21 cellular contexts compared by ENCODE assay signal in genomic region chr2:83233284-83233683, GRCh38.
DNase-seq lines count a peak whose midpoint lies in the region; ATAC-seq, FAIRE-seq and TF ChIP-seq lines count a peak whose summit lies in the region.
"Had no signal": no experiment of that assay in that cellular context is flagged by ENCODE, and none has a peak within 500 bp of the region (broad histone marks: within the 10 kb centered on the region; RNA-seq: fewer than 3 reads in every experiment).

No MANE protein-coding gene starts in this region.

- TF ChIP-seq CTCF in bronchial epithelial cell (IDR thresholded peaks at IDR 0.05; ENCODE audit: insufficient read depth, low read length, severe bottlenecking): no peak
- TF ChIP-seq CTCF in neural progenitor cell (IDR thresholded peaks at IDR 0.05): peak; percentile 16
- no peak for TF ChIP-seq CTCF in left ventricle myocardium inferior (IDR thresholded peaks at IDR 0.05; ENCODE audit: borderline replicate concordance)

- intact Hi-C loops in left ventricle myocardium inferior (cut with micrococcal nuclease): loop anchor here (5.0 kb wide), 1 partner anchor 886 kb away; no protein-coding TSS in a partner anchor

- no peaks in the 10 kb centered on the region for H3K9me3 Mint-ChIP-seq in neural progenitor cell

- H3K4me1 ChIP-seq in neural progenitor cell (peaks cover 10% of the 10 kb centered on the region), left ventricle myocardium inferior (no peaks in the 10 kb centered on the region)
- H3K4me1 ChIP-seq in effector memory CD4-positive, alpha-beta T cell (ENCODE audit: control insufficient read depth, insufficient read depth, low read length, poor library complexity, severe bottlenecking): no peaks in the 10 kb centered on the region
- H3K4me1 ChIP-seq: heart left ventricle, left lung, testis had no signal

- no peak overlapping the region for H3K27ac Mint-ChIP-seq in neural progenitor cell
- H3K27ac Mint-ChIP-seq: activated naive CD4-positive, alpha-beta T cell treated with anti-CD3 and anti-CD28 coated beads, Interleukin-2, amount 50 U/mL, for 72 hours; CD4-positive, CD25-positive, alpha-beta regulatory T cell; stimulated activated memory B cell treated with anti-CD40 and anti-IgM and Interleukin-4, amounts not matched to agents 10 μg/mL and 1 μg/mL and 100 μg/mL, for 72 hours; T-cell had no signal

- no peaks in the 10 kb centered on the region for H3F3A ChIP-seq in neural progenitor cell (ENCODE audit: low read depth)

- no peaks in the 10 kb centered on the region for H3K36me3 Mint-ChIP-seq in neural progenitor cell
- H3K36me3 Mint-ChIP-seq: activated naive CD4-positive, alpha-beta T cell treated with anti-CD3 and anti-CD28 coated beads, Interleukin-2, amount 50 U/mL, for 72 hours; CD4-positive, CD25-positive, alpha-beta regulatory T cell; stimulated activated memory B cell treated with anti-CD40 and anti-IgM and Interleukin-4, amounts not matched to agents 10 μg/mL and 1 μg/mL and 100 μg/mL, for 72 hours; T-cell had no signal

- H3K4me3 ChIP-seq in bronchial epithelial cell (ENCODE audit: low read depth, low read length) (no peak overlapping the region), neural progenitor cell (no peak overlapping the region), left ventricle myocardium inferior (no peak overlapping the region)
- H3K4me3 ChIP-seq in effector memory CD4-positive, alpha-beta T cell (ENCODE audit: insufficient read depth, low read depth, low read length, poor library complexity, severe bottlenecking): no peak overlapping the region
- H3K4me3 ChIP-seq: heart left ventricle, left lung, testis had no signal

- no peaks in the 10 kb centered on the region for H4K20me1 ChIP-seq in neural progenitor cell (ENCODE audit: low read depth)

- H3K27ac ChIP-seq in neural progenitor cell (no peak overlapping the region), left ventricle myocardium inferior (replicated peaks) (no peak overlapping the region)
- no peak overlapping the region for H3K27ac ChIP-seq in effector memory CD4-positive, alpha-beta T cell (ENCODE audit: insufficient read depth, low read length, poor library complexity, severe bottlenecking)
- H3K27ac ChIP-seq: heart left ventricle, left lung, testis had no signal

- no peak overlapping the region for H2AFZ ChIP-seq in neural progenitor cell (replicated peaks)

- H3K9me3 ChIP-seq in neural progenitor cell (ENCODE audit: low read depth) (no peaks in the 10 kb centered on the region), left ventricle myocardium inferior (replicated peaks) (peaks cover 13% of the 10 kb centered on the region)
- H3K9me3 ChIP-seq in effector memory CD4-positive, alpha-beta T cell (ENCODE audit: control insufficient read depth, low read length): no peaks in the 10 kb centered on the region
- H3K9me3 ChIP-seq: left lung, testis had no signal

- no peak overlapping the region for H3K9ac ChIP-seq in neural progenitor cell

- no peaks in the 10 kb centered on the region for H3K36me3 ChIP-seq in bronchial epithelial cell (ENCODE audit: control insufficient read depth, insufficient read depth, low read length)
- H3K36me3 ChIP-seq in neural progenitor cell: no peaks in the 10 kb centered on the region
- no peaks in the 10 kb centered on the region for H3K36me3 ChIP-seq in effector memory CD4-positive, alpha-beta T cell (ENCODE audit: control insufficient read depth, insufficient read depth, low read length)
- H3K36me3 ChIP-seq in left ventricle myocardium inferior: no peaks in the 10 kb centered on the region
- H3K36me3 ChIP-seq: heart left ventricle, left lung had no signal

- DNase-seq in ELR (ENCODE audit: low read depth) (peak; percentile 17), HuH-7.5 (ENCODE audit: low spot score) (peak; percentile 4), bronchial epithelial cell (ENCODE audit: low read depth) (peak; percentile 1), neural progenitor cell (ENCODE audit: low spot score) (no peak), left ventricle myocardium inferior (no peak)
- no peak for DNase-seq in effector memory CD4-positive, alpha-beta T cell
- DNase-seq: activated CD4-positive, alpha-beta T cell treated with anti-CD3 and anti-CD28 coated beads for 48 hours; CD4-positive, CD25-positive, alpha-beta regulatory T cell; DMS153; heart left ventricle; left lung; NCI-H2171 treated with DMSO at 0.1 percent for 48 hours; SIG-M5; T-cell; testis had no signal

- H3K27me3 Mint-ChIP-seq in neural progenitor cell (ENCODE audit: insufficient read depth, low read depth): no peaks in the 10 kb centered on the region
- H3K27me3 Mint-ChIP-seq: stimulated activated memory B cell treated with anti-CD40 and anti-IgM and Interleukin-4, amounts not matched to agents 10 μg/mL and 1 μg/mL and 100 μg/mL, for 72 hours; T-cell had no signal

- no peak overlapping the region for H3K4me3 Mint-ChIP-seq in neural progenitor cell
- H3K4me3 Mint-ChIP-seq: CD4-positive, CD25-positive, alpha-beta regulatory T cell; stimulated activated memory B cell treated with anti-CD40 and anti-IgM and Interleukin-4, amounts not matched to agents 10 μg/mL and 1 μg/mL and 100 μg/mL, for 72 hours; T-cell had no signal

- H3K79me2 ChIP-seq in neural progenitor cell (ENCODE audit: low read depth): no peaks in the 10 kb centered on the region

- no peak for ATAC-seq in HG02678 (IDR thresholded peaks at IDR 0.05; ENCODE audit: unreplicated experiment)
- ATAC-seq in GM19023 (IDR thresholded peaks at IDR 0.05; ENCODE audit: unreplicated experiment): no peak
- ATAC-seq: activated naive CD4-positive, alpha-beta T cell treated with anti-CD3 and anti-CD28 coated beads, Interleukin-2, amount 50 U/mL, for 72 hours; heart left ventricle; left lung; sciatic nerve; stimulated activated memory B cell treated with anti-CD40 and anti-IgM and Interleukin-4, amounts not matched to agents 10 μg/mL and 1 μg/mL and 100 μg/mL, for 72 hours; T-cell had no signal

- H3K4me1 Mint-ChIP-seq in neural progenitor cell: peaks cover 4% of the 10 kb centered on the region
- H3K4me1 Mint-ChIP-seq: CD4-positive, CD25-positive, alpha-beta regulatory T cell; stimulated activated memory B cell treated with anti-CD40 and anti-IgM and Interleukin-4, amounts not matched to agents 10 μg/mL and 1 μg/mL and 100 μg/mL, for 72 hours; T-cell had no signal

- no peak for FAIRE-seq in bronchial epithelial cell (lab: Jason Lieb, UNC)
- FAIRE-seq: H1 had no signal

- no peak overlapping the region for H3K4me2 ChIP-seq in neural progenitor cell

- H3K27me3 ChIP-seq in bronchial epithelial cell (ENCODE audit: control insufficient read depth, insufficient read depth, low read length) (no peaks in the 10 kb centered on the region), neural progenitor cell (no peaks in the 10 kb centered on the region), left ventricle myocardium inferior (ENCODE audit: low read depth) (no peaks in the 10 kb centered on the region)
- H3K27me3 ChIP-seq in effector memory CD4-positive, alpha-beta T cell (replicated peaks; ENCODE audit: control insufficient read depth, insufficient read depth, low read length, poor library complexity, severe bottlenecking): no peaks in the 10 kb centered on the region
- H3K27me3 ChIP-seq: heart left ventricle, left lung, testis had no signal

Comparison
In these comparisons a context has a peak if more than half of its experiments do, and no peak if none do; other contexts are left out.
1. DNase-seq: peak in ELR (single experiment), HuH-7.5 (single experiment) and bronchial epithelial cell (single experiment); none in neural progenitor cell (single experiment), effector memory CD4-positive, alpha-beta T cell (0 of 3) and left ventricle myocardium inferior (single experiment).